In the genomic region with DNA sequence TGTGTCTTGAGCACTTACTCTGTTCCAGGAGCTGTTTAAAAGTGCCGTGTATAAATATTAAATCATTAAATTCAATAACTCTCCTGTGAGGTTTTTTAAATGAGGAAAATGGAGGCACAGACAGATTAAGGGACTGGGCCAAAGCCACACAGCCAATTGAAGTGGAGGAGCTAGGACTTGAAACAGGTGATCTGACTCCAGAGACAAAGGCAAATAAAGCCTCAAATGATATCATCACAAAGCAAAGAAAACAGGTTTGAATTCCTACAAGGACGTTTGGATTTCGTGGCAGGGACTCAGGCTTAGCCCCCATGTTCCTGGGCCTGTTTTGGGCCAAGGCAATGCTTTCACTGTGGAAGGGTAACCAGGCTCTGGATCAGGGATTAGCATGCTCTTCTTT, we compare ENCODE assay signal across 1 cellular context.
TF ChIP-seq lines count a peak whose summit lies in the region.

No MANE protein-coding gene starts in this region.

TF ChIP-seq in K562, 482 proteins besides CTCF, POLR2A, EP300 and RAD21 (continued from another document):
- TF ChIP-seq, protein P1, sequence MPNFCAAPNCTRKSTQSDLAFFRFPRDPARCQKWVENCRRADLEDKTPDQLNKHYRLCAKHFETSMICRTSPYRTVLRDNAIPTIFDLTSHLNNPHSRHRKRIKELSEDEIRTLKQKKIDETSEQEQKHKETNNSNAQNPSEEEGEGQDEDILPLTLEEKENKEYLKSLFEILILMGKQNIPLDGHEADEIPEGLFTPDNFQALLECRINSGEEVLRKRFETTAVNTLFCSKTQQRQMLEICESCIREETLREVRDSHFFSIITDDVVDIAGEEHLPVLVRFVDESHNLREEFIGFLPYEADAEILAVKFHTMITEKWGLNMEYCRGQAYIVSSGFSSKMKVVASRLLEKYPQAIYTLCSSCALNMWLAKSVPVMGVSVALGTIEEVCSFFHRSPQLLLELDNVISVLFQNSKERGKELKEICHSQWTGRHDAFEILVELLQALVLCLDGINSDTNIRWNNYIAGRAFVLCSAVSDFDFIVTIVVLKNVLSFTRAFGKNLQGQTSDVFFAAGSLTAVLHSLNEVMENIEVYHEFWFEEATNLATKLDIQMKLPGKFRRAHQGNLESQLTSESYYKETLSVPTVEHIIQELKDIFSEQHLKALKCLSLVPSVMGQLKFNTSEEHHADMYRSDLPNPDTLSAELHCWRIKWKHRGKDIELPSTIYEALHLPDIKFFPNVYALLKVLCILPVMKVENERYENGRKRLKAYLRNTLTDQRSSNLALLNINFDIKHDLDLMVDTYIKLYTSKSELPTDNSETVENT (CRISPR knock-in tag; IDR thresholded peaks at IDR 0.05), result no peak
TF ChIP-seq in K562: peak in this region for 1.
